In the genomic region with DNA sequence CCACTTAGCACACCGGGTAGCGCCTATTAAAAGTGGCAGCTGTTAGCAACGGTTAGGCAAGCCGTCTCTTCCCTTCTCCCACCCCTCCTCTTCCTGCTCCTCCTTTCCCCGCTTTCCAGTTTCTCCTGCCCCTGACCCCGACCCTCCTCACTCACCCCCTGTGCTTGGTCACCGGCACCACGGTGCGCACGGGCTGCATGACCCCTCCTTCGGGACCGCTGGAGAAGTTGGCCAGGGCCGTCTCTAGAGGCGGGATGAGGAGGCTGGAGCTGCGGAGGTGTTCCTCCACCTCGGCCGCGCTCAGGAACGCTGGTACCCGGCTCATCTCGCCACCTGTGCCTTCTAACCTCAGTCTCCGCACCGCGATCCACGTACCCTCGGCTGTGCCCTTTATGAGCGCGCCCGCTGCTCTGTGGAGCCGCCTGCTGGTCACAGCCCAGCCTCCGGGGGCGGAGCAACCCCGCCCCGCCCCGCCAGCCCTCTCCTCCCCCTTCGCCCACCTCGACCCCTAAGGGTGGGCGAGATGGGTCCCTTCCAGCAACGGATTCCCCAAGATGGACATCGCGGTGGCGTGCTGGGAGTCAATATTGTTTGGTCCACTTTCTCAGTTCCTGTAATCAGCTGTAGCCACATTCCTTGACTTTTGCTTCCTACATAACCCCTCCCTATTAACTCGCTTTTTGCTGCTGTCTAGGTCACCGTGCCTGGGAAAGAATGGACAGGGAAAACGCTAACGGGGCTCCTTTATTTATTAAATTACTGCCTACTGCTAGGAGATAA, we compare ENCODE assay signal across 8 cellular contexts. TPM values are rescaled to one million over a fixed set of nuclear protein-coding genes. Genes with fewer than 3 reads are reported as not detected.
DNase-seq lines count a peak whose midpoint lies in the region; ATAC-seq lines count a peak whose summit lies in the region.

CRYM (minus strand) TSS at position 364 of the 780 bp plus-strand sequence; CDS start at position 325, 39 bp downstream.

- H3K9ac ChIP-seq in BLaER1 treated with 17β-estradiol and CSF1 and Interleukin-3, amounts not matched to agents 10 nM and 100 nM, result peak within 1 kb of the TSS in 5 of 11 experiments; percentile 12 to 47 (median 29); a peak in 3 of 22 replicates
- H3K9ac ChIP-seq in muscle layer of colon (ENCODE audit: low read length), result no peak within 1 kb of the TSS

- H3K4me1 Mint-ChIP-seq in activated CD4-positive, alpha-beta T cell treated with anti-CD3 and anti-CD28 coated beads, Interleukin-2, amount 10 ng/mL, durations not matched to agents 7 days and 5 days, result peaks cover 3% of the 10 kb centered on the region

- peak; percentile 29 to 84 (median 76) for DNase-seq in NCI-H1417 (lab: John Stamatoyannopoulos, UW)
- DNase-seq in activated CD4-positive, alpha-beta T cell treated with anti-CD3 and anti-CD28 coated beads, Interleukin-2, amount 10 ng/mL, durations not matched to agents 7 days and 5 days, result peak; percentile 41
- DNase-seq in epidermal melanocyte (ENCODE audit: insufficient read length, low spot score), result peak; percentile 57

- peak within 1 kb of the TSS; percentile 72 to 95 (median 82) for H3K4me2 ChIP-seq in BLaER1 treated with 17β-estradiol and CSF1 and Interleukin-3, amounts not matched to agents 10 nM and 100 nM

- CTCF ChIA-PET in activated CD4-positive, alpha-beta T cell treated with anti-CD3 and anti-CD28 coated beads, Interleukin-2, amount 10 ng/mL, durations not matched to agents 7 days and 5 days (lab: Charles Lee), result interaction anchor here (0.9 to 1.3 kb wide), 3 partner anchors 10 to 1095 kb away, joined by 3 to 4 read pairs (median 3); no protein-coding TSS in a partner anchor

- POLR2A ChIA-PET in activated CD4-positive, alpha-beta T cell treated with anti-CD3 and anti-CD28 coated beads, Interleukin-2, amount 10 ng/mL, durations not matched to agents 7 days and 5 days (lab: Charles Lee), result no interaction called here

- H3K27ac Mint-ChIP-seq in activated CD4-positive, alpha-beta T cell treated with anti-CD3 and anti-CD28 coated beads, Interleukin-2, amount 10 ng/mL, durations not matched to agents 7 days and 5 days, result no peak within 1 kb of the TSS

- peaks cover 7 to 15% (median 9%) of the 10 kb centered on the region in 11 experiments; a peak in 20 of 22 replicates for H3K9me3 ChIP-seq in BLaER1 treated with 17β-estradiol and CSF1 and Interleukin-3, amounts not matched to agents 10 nM and 100 nM (replicated peaks in 1 of 11)
- H3K9me3 ChIP-seq in muscle layer of colon (ENCODE audit: low read length), result no peaks in the 10 kb centered on the region

- no peaks in the 10 kb centered on the region for H3K9me3 Mint-ChIP-seq in activated CD4-positive, alpha-beta T cell treated with anti-CD3 and anti-CD28 coated beads, Interleukin-2, amount 10 ng/mL, durations not matched to agents 7 days and 5 days

- no peak within 1 kb of the TSS for H3K27ac ChIP-seq in BLaER1 treated with 17β-estradiol and CSF1 and Interleukin-3, amounts not matched to agents 10 nM and 100 nM
- H3K27ac ChIP-seq in muscle layer of colon (ENCODE audit: low read depth, low read length), result no peak within 1 kb of the TSS
- no peak within 1 kb of the TSS for H3K27ac ChIP-seq in temporal lobe (ENCODE audit: low read depth, low read length)

- H4K20me1 ChIP-seq in BLaER1 treated with 17β-estradiol and CSF1 and Interleukin-3, amounts not matched to agents 10 nM and 100 nM, result no peaks in the 10 kb centered on the region

- peaks cover 0 to 44% (median 20%) of the 10 kb centered on the region in 10 experiments; a peak in 12 of 20 replicates for H3K4me1 ChIP-seq in BLaER1 treated with 17β-estradiol and CSF1 and Interleukin-3, amounts not matched to agents 10 nM and 100 nM
- peaks cover 6% of the 10 kb centered on the region for H3K4me1 ChIP-seq in muscle layer of colon (ENCODE audit: insufficient read depth, low read length)

- H3K4me3 ChIP-seq in BLaER1 treated with 17β-estradiol and CSF1 and Interleukin-3, amounts not matched to agents 10 nM and 100 nM, result peak within 1 kb of the TSS; percentile 41 to 67 (median 51)
- peak within 1 kb of the TSS; percentile 22 to 66 for H3K4me3 ChIP-seq in muscle layer of colon (ENCODE audit: low read depth in 1 of 2, low read length in 2 of 2)

- H3K4me3 Mint-ChIP-seq in activated CD4-positive, alpha-beta T cell treated with anti-CD3 and anti-CD28 coated beads, Interleukin-2, amount 10 ng/mL, durations not matched to agents 7 days and 5 days, result no peak within 1 kb of the TSS

- ATAC-seq in GM19397 (IDR thresholded peaks at IDR 0.05; ENCODE audit: unreplicated experiment) (peak; percentile 76), HG03095 (IDR thresholded peaks at IDR 0.05; ENCODE audit: unreplicated experiment) (no peak)

- H3K27me3 ChIP-seq in BLaER1 treated with 17β-estradiol and CSF1 and Interleukin-3, amounts not matched to agents 10 nM and 100 nM, result peaks cover 39 to 63% (median 54%) of the 10 kb centered on the region in 11 experiments
- no peaks in the 10 kb centered on the region for H3K27me3 ChIP-seq in muscle layer of colon (ENCODE audit: control insufficient read depth in 1 of 2, insufficient read depth in 2 of 2, low read length in 2 of 2)

- H3K36me3 Mint-ChIP-seq in activated CD4-positive, alpha-beta T cell treated with anti-CD3 and anti-CD28 coated beads, Interleukin-2, amount 10 ng/mL, durations not matched to agents 7 days and 5 days (ENCODE audit: low read depth), result no peaks in the 10 kb centered on the region

- no peaks in the 10 kb centered on the region for H3K36me3 ChIP-seq in BLaER1 treated with 17β-estradiol and CSF1 and Interleukin-3, amounts not matched to agents 10 nM and 100 nM
- no peaks in the 10 kb centered on the region for H3K36me3 ChIP-seq in muscle layer of colon (ENCODE audit: insufficient read depth, low read length)

- H3K27me3 Mint-ChIP-seq in activated CD4-positive, alpha-beta T cell treated with anti-CD3 and anti-CD28 coated beads, Interleukin-2, amount 10 ng/mL, durations not matched to agents 7 days and 5 days, result peaks cover 71% of the 10 kb centered on the region

RNA-seq across cellular contexts. Expression of gene CRYM, which starts in this region (rescaled TPM):
- total RNA-seq in activated CD4-positive, alpha-beta T cell treated with anti-CD3 and anti-CD28 coated beads, Interleukin-2, amount 10 ng/mL, durations not matched to agents 7 days and 5 days, result not detected
- total RNA-seq in temporal lobe, result 99.8 TPM

Comparison
In these comparisons a context has a peak if more than half of its experiments do, and no peak if none do; other contexts are left out.
1. RNA of gene CRYM (total RNA-seq): 99.8 TPM in temporal lobe (single experiment); not detected in activated CD4-positive, alpha-beta T cell treated with anti-CD3 and anti-CD28 coated beads, Interleukin-2, amount 10 ng/mL, durations not matched to agents 7 days and 5 days; every median in the first group is over 100 times any median in the second.
2. Peak in DNase-seq in activated CD4-positive, alpha-beta T cell treated with anti-CD3 and anti-CD28 coated beads, Interleukin-2, amount 10 ng/mL, durations not matched to agents 7 days and 5 days; RNA of the gene not detected or under 1 TPM.
3. Peak in every context shown above with its lines, with median percentiles within 50 percentile points of each other: DNase-seq.